In genomic region chr20:44622501-44623270, GRCh38 we compare ENCODE assay signal across 1 cellular context.
TF ChIP-seq lines count a peak whose summit lies in the region.

No MANE protein-coding gene starts in this region.

TF ChIP-seq in K562, 482 proteins besides CTCF, POLR2A, EP300 and RAD21 (continued from another document):
- no peak for TF ChIP-seq ESRRB (CRISPR knock-in tag; IDR thresholded peaks at IDR 0.05; ENCODE audit: borderline replicate concordance)
